8 cellular contexts compared by ENCODE assay signal in the genomic region with DNA sequence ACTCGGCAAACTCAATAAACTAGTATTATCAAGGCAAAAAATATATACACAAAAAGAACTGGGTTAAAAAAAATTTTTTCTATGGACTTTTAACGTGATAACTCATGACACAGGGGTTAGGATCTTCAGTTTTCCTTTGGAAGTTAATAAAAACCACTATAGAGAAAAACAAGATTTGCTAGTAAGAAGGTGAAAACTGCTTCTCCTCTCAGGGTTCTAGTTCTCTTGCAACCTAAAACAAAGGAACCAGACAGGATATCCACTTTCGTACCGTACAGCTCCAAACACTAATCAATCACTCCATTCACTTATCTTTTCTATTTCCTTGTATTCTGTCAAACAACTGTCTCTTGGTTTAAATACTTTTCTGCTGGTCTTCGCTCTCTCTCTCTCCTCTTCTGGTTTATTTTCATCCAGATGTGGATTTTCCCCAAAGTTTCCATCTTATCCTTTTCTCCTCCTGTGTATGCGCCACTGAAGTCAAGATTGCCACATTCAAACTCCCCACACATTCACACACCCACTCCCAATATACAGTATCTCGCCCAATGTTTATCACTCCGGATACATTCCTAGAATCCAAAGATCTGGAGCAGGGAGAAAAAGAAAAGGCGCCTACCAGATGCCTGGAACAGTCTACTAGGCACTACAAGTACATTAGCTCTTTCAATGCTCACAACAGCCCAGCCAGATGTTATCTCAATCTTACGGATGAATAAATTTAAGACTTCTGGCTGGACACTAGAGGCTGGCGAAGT. TPM values are rescaled to one million over a fixed set of nuclear protein-coding genes. Genes with fewer than 3 reads are reported as not detected.
DNase-seq lines count a peak whose midpoint lies in the region; TF ChIP-seq lines count a peak whose summit lies in the region.

No MANE protein-coding gene starts in this region.

- H3K36me3 ChIP-seq in OCI-LY1 (ENCODE audit: insufficient read depth, low read length) = peaks cover 22% of the 10 kb centered on the region
- peaks cover 18% of the 10 kb centered on the region for H3K36me3 ChIP-seq in endodermal cell (ENCODE audit: control insufficient read depth, insufficient read depth, low read length)

- POLR2A ChIA-PET in activated CD4-positive, alpha-beta T cell treated with anti-CD3 and anti-CD28 coated beads, Interleukin-2, amount 10 ng/mL, durations not matched to agents 7 days and 5 days (lab: Charles Lee) = interaction anchor here (0.9 to 2.7 kb wide), 4 partner anchors 12 to 45 kb away, joined by 3 to 24 read pairs (median 11); partner anchors contain the start of gene HENMT1

- H3K4me1 ChIP-seq in OCI-LY1 (ENCODE audit: insufficient read depth, low read length, severe bottlenecking) = peaks cover 31% of the 10 kb centered on the region
- no peaks in the 10 kb centered on the region for H3K4me1 ChIP-seq in endodermal cell (ENCODE audit: control insufficient read depth, insufficient read depth, low read length)

- H3K9ac ChIP-seq in OCI-LY1 (ENCODE audit: low read length) (peak overlapping the region; percentile 87), endodermal cell (ENCODE audit: extremely low read depth, low read length, poor library complexity, severe bottlenecking) (peak overlapping the region; percentile 90)

- H3K27me3 Mint-ChIP-seq in activated CD4-positive, alpha-beta T cell treated with anti-CD3 and anti-CD28 coated beads, Interleukin-2, amount 10 ng/mL, durations not matched to agents 7 days and 5 days = peaks cover 8% of the 10 kb centered on the region
- H3K27me3 Mint-ChIP-seq in endodermal cell (ENCODE audit: insufficient read depth) (peaks cover 9% of the 10 kb centered on the region), nephron progenitor cell (ENCODE audit: low read depth, poor library complexity) (peaks cover 27% of the 10 kb centered on the region)

- H3K27ac ChIP-seq in OCI-LY1 (ENCODE audit: low read depth, low read length, poor library complexity, severe bottlenecking) = peak overlapping the region; percentile 87
- no peak overlapping the region for H3K27ac ChIP-seq in endodermal cell (ENCODE audit: low read depth, low read length)

- peak overlapping the region; percentile 96 for H3K4me3 Mint-ChIP-seq in activated CD4-positive, alpha-beta T cell treated with anti-CD3 and anti-CD28 coated beads, Interleukin-2, amount 10 ng/mL, durations not matched to agents 7 days and 5 days
- H3K4me3 Mint-ChIP-seq in endodermal cell (peak overlapping the region; percentile 99), nephron progenitor cell (peak overlapping the region; percentile 97)

- peaks cover 33% of the 10 kb centered on the region for H3K36me3 Mint-ChIP-seq in activated CD4-positive, alpha-beta T cell treated with anti-CD3 and anti-CD28 coated beads, Interleukin-2, amount 10 ng/mL, durations not matched to agents 7 days and 5 days (ENCODE audit: low read depth)
- peaks cover 12% of the 10 kb centered on the region for H3K36me3 Mint-ChIP-seq in endodermal cell (ENCODE audit: low read depth)
- peaks cover 6% of the 10 kb centered on the region for H3K36me3 Mint-ChIP-seq in nephron progenitor cell (ENCODE audit: low read depth)

- 0 out of 2 replicates have a peak, but pooled peaks cover 2% of the 10 kb centered on the region for H4K20me1 ChIP-seq in OCI-LY1 (ENCODE audit: insufficient read depth, low read length)

- peak overlapping the region; percentile 82 for H3K4me2 ChIP-seq in OCI-LY1 (ENCODE audit: low read length)

- no peak overlapping the region for H2AFZ ChIP-seq in OCI-LY1 (ENCODE audit: low read length)

- TF ChIP-seq CTCF in OCI-LY1 (IDR thresholded peaks at IDR 0.05; ENCODE audit: low read length) (no peak), endodermal cell (conservative IDR thresholded peaks at IDR 0.05) (no peak), nephron progenitor cell (IDR thresholded peaks at IDR 0.05) (no peak)

- CTCF ChIA-PET in activated CD4-positive, alpha-beta T cell treated with anti-CD3 and anti-CD28 coated beads, Interleukin-2, amount 10 ng/mL, durations not matched to agents 7 days and 5 days (lab: Charles Lee) = interaction anchor here (0.8 to 3.1 kb wide), 11 partner anchors 10 to 131 kb away, joined by 4 to 20 read pairs (median 6); partner anchors contain the start of genes EEIG2 and HENMT1

- H3K9me2 ChIP-seq in OCI-LY1 (ENCODE audit: low read depth, low read length) = no peaks in the 10 kb centered on the region

- no peaks in the 10 kb centered on the region for H3K9me3 ChIP-seq in OCI-LY1 (ENCODE audit: low read length)
- H3K9me3 ChIP-seq in endodermal cell (ENCODE audit: control insufficient read depth, low read length) = no peaks in the 10 kb centered on the region

- no peaks in the 10 kb centered on the region for H3K9me3 Mint-ChIP-seq in activated CD4-positive, alpha-beta T cell treated with anti-CD3 and anti-CD28 coated beads, Interleukin-2, amount 10 ng/mL, durations not matched to agents 7 days and 5 days
- no peaks in the 10 kb centered on the region for H3K9me3 Mint-ChIP-seq in endodermal cell
- no peaks in the 10 kb centered on the region for H3K9me3 Mint-ChIP-seq in nephron progenitor cell

- peak overlapping the region; percentile 99 for H3K27ac Mint-ChIP-seq in activated CD4-positive, alpha-beta T cell treated with anti-CD3 and anti-CD28 coated beads, Interleukin-2, amount 10 ng/mL, durations not matched to agents 7 days and 5 days
- H3K27ac Mint-ChIP-seq in endodermal cell (peak overlapping the region; percentile 100), nephron progenitor cell (peak overlapping the region; percentile 100)

- no peak for DNase-seq in activated CD4-positive, alpha-beta T cell treated with anti-CD3 and anti-CD28 coated beads, Interleukin-2, amount 10 ng/mL, durations not matched to agents 7 days and 5 days
- no peak for DNase-seq in activated CD4-positive, alpha-beta T cell treated with anti-CD3 and anti-CD28 coated beads, Interleukin-2, amount 50 U/mL, for 4 hours
- DNase-seq in endodermal cell (no peak), nephron progenitor cell (no peak), NOMO-1 treated with DMSO at 0.1 percent for 48 hours (lab: John Stamatoyannopoulos, UW; ENCODE audit: unreplicated experiment) (no peak), SIG-M5 (lab: John Stamatoyannopoulos, UW) (no peak), COR-L47 (lab: John Stamatoyannopoulos, UW) (no peak)

- H3K4me3 ChIP-seq in OCI-LY1 (ENCODE audit: low read depth, low read length, poor library complexity, severe bottlenecking) (peak overlapping the region; percentile 78), endodermal cell (ENCODE audit: low read length) (peak overlapping the region; percentile 98)

- peaks cover 33% of the 10 kb centered on the region for H3K4me1 Mint-ChIP-seq in activated CD4-positive, alpha-beta T cell treated with anti-CD3 and anti-CD28 coated beads, Interleukin-2, amount 10 ng/mL, durations not matched to agents 7 days and 5 days
- H3K4me1 Mint-ChIP-seq in endodermal cell = peaks cover 19% of the 10 kb centered on the region
- peaks cover 33% of the 10 kb centered on the region for H3K4me1 Mint-ChIP-seq in nephron progenitor cell

- H3K27me3 ChIP-seq in OCI-LY1 (ENCODE audit: insufficient read depth, low read length) (no peaks in the 10 kb centered on the region), endodermal cell (ENCODE audit: control insufficient read depth, insufficient read depth, low read length, poor library complexity, severe bottlenecking) (no peaks in the 10 kb centered on the region)

- 44 to 48% methylated on average over 8 to 11 of the region's 11 CpGs for WGBS in endodermal cell (ENCODE audit: insufficient coverage in 1 of 2, insufficient read length in 1 of 2), 2 experiments

- no peaks in the 10 kb centered on the region for H3F3A ChIP-seq in OCI-LY1 (ENCODE audit: insufficient read depth, low read length)

- peaks cover 38% of the 10 kb centered on the region for H3K79me2 ChIP-seq in OCI-LY1 (ENCODE audit: insufficient read depth, low read length)

RNA-seq across cellular contexts. Expression of gene PRPF38B, which starts 0.8 kb away (rescaled TPM):
- 10 to 100 TPM; 76.4 to 79.8 TPM for total RNA-seq in activated CD4-positive, alpha-beta T cell treated with anti-CD3 and anti-CD28 coated beads, Interleukin-2, amount 10 ng/mL, durations not matched to agents 7 days and 5 days
- total RNA-seq in endodermal cell = 10 to 100 TPM; 45.0 to 47.3 TPM
- polyA plus RNA-seq in endodermal cell (2013, experiment 1 of 2) = 43.3 TPM
- 38.3 TPM for polyA plus RNA-seq in endodermal cell (2013, experiment 2 of 2)

RNA-seq across cellular contexts. Expression of gene FNDC7, which starts 21.4 kb away (rescaled TPM):
- total RNA-seq in activated CD4-positive, alpha-beta T cell treated with anti-CD3 and anti-CD28 coated beads, Interleukin-2, amount 10 ng/mL, durations not matched to agents 7 days and 5 days = not detected
- total RNA-seq in endodermal cell = not detected
- polyA plus RNA-seq in endodermal cell (2013, experiment 1 of 2) = 0.36 TPM
- not detected for polyA plus RNA-seq in endodermal cell (2013, experiment 2 of 2)

RNA-seq across cellular contexts. Expression of gene HENMT1, which starts 30.4 kb away (rescaled TPM):
- total RNA-seq in activated CD4-positive, alpha-beta T cell treated with anti-CD3 and anti-CD28 coated beads, Interleukin-2, amount 10 ng/mL, durations not matched to agents 7 days and 5 days = 10 to 100 TPM; 22.7 to 23.6 TPM
- 1 to 10 TPM; 4.3 to 7.4 TPM for total RNA-seq in endodermal cell
- 2.6 TPM for polyA plus RNA-seq in endodermal cell (2013, experiment 1 of 2)
- polyA plus RNA-seq in endodermal cell (2013, experiment 2 of 2) = 2.9 TPM

RNA-seq across cellular contexts. Expression of gene STXBP3, which starts 55.2 kb away (rescaled TPM):
- 10 to 100 TPM; 49.8 to 55.3 TPM for total RNA-seq in activated CD4-positive, alpha-beta T cell treated with anti-CD3 and anti-CD28 coated beads, Interleukin-2, amount 10 ng/mL, durations not matched to agents 7 days and 5 days
- total RNA-seq in endodermal cell = 10 to 100 TPM; 37.4 to 38.5 TPM
- 43.5 TPM for polyA plus RNA-seq in endodermal cell (2013, experiment 1 of 2)
- polyA plus RNA-seq in endodermal cell (2013, experiment 2 of 2) = 51.4 TPM
